In the genomic region with DNA sequence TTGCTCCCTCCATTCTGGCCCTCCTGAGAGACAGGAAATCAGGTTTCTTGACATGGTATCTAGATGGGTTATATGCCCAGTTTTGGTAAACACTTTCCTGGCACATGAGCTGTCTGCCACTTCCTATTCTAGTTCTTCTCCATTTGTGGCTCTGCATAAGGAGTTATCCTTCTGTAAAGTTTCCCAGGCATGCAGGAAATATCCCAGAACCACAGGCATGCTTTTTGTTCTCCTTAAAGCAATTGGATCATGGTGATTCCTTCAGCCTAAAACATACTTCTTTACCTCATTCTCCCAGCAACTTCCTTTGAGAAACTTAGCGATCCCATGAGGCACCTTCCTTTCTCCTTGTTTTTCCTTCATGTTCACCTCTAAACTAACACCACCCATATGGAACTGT, we compare ENCODE assay signal across 1 cellular context.
TF ChIP-seq lines count a peak whose summit lies in the region.

No MANE protein-coding gene starts in this region.

TF ChIP-seq in SK-N-SH, 30 proteins besides CTCF, POLR2A, EP300 and RAD21 (continued from another document):
- TF ChIP-seq PBX3 (IDR thresholded peaks at IDR 0.05) = no peak
